Comparison of ENCODE assay signal across 33 cellular contexts in the genomic region with DNA sequence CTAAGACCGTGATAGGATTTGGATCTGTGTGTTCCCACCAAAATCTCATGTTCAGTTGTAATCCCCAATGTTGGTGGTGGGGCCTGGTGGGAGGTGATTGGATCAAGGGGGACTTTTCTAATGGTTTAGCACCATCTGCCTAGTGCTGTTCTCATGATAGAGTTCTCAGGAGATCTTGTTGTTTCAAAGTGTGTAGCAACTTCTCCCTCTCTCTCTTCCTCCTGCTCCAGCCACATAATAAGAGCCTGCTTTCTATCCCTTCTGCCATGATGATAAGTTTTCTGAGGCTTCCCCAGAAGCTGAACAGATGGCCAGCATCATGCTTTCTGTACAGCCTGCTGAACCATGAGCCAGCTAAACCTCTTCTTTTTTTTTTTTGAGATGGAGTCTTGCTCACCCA.
"Had no signal": no experiment of that assay in that cellular context is flagged by ENCODE, and none has a peak within 500 bp of the region (broad histone marks: within the 10 kb centered on the region; RNA-seq: fewer than 3 reads in every experiment).

No MANE protein-coding gene starts in this region.

- H3K9me3 Mint-ChIP-seq: activated naive CD4-positive, alpha-beta T cell treated with anti-CD3 and anti-CD28 coated beads, Interleukin-2, amount 50 U/mL, for 24 hours had no signal

- H3K4me3 Mint-ChIP-seq: activated CD4-positive, alpha-beta T cell treated with anti-CD3 and anti-CD28 coated beads, Interleukin-2, amount 10 ng/mL, durations not matched to agents 24 days and 14 days; activated CD8-positive, alpha-beta T cell treated with anti-CD3 and anti-CD28 coated beads for 36 hours; activated naive CD4-positive, alpha-beta T cell treated with anti-CD3 and anti-CD28 coated beads, Interleukin-2, amount 50 U/mL, for 24 hours; activated naive CD8-positive, alpha-beta T cell treated with anti-CD3 and anti-CD28 coated beads, Interleukin-2, amount 10 ng/mL, durations not matched to agents 7 days and 5 days; activated T-cell treated with anti-CD3 and anti-CD28 coated beads, Interleukin-2, amount 50 U/mL, for 72 hours; activated T-helper 17 cell treated with anti-CD3 and anti-CD28 coated beads, Interleukin-2, amount 50 U/mL, for 72 hours had no signal

- H3K27ac Mint-ChIP-seq: activated CD4-positive, alpha-beta T cell treated with anti-CD3 and anti-CD28 coated beads, Interleukin-2, amount 10 ng/mL, durations not matched to agents 24 days and 14 days; activated CD8-positive, alpha-beta T cell treated with anti-CD3 and anti-CD28 coated beads for 36 hours; activated naive CD4-positive, alpha-beta T cell treated with anti-CD3 and anti-CD28 coated beads, Interleukin-2, amount 50 U/mL, for 24 hours; activated naive CD8-positive, alpha-beta T cell treated with anti-CD3 and anti-CD28 coated beads, Interleukin-2, amount 10 ng/mL, durations not matched to agents 7 days and 5 days; activated T-cell treated with anti-CD3 and anti-CD28 coated beads, Interleukin-2, amount 50 U/mL, for 72 hours; activated T-helper 17 cell treated with anti-CD3 and anti-CD28 coated beads, Interleukin-2, amount 50 U/mL, for 72 hours had no signal

- H3K27me3 Mint-ChIP-seq: activated CD4-positive, alpha-beta T cell treated with anti-CD3 and anti-CD28 coated beads, Interleukin-2, amount 10 ng/mL, durations not matched to agents 24 days and 14 days; activated CD8-positive, alpha-beta T cell treated with anti-CD3 and anti-CD28 coated beads for 36 hours; activated naive CD4-positive, alpha-beta T cell treated with anti-CD3 and anti-CD28 coated beads, Interleukin-2, amount 50 U/mL, for 24 hours; activated naive CD8-positive, alpha-beta T cell treated with anti-CD3 and anti-CD28 coated beads, Interleukin-2, amount 10 ng/mL, durations not matched to agents 7 days and 5 days; activated T-helper 17 cell treated with anti-CD3 and anti-CD28 coated beads, Interleukin-2, amount 50 U/mL, for 72 hours had no signal

- H3K27me3 ChIP-seq: body of pancreas, breast epithelium, MG63, Peyer's patch, SJCRH30 had no signal

- H3K4me1 Mint-ChIP-seq: activated CD4-positive, alpha-beta T cell treated with anti-CD3 and anti-CD28 coated beads, Interleukin-2, amount 10 ng/mL, durations not matched to agents 24 days and 14 days; activated naive CD4-positive, alpha-beta T cell treated with anti-CD3 and anti-CD28 coated beads, Interleukin-2, amount 50 U/mL, for 24 hours; activated naive CD8-positive, alpha-beta T cell treated with anti-CD3 and anti-CD28 coated beads, Interleukin-2, amount 10 ng/mL, durations not matched to agents 7 days and 5 days; activated T-helper 17 cell treated with anti-CD3 and anti-CD28 coated beads, Interleukin-2, amount 50 U/mL, for 72 hours had no signal

- H3K4me3 ChIP-seq: body of pancreas, breast epithelium, MG63, Peyer's patch, SJCRH30, SK-N-MC had no signal

- H3K4me1 ChIP-seq: body of pancreas, breast epithelium, Peyer's patch, SJCRH30 had no signal

- H3K36me3 Mint-ChIP-seq: activated naive CD4-positive, alpha-beta T cell treated with anti-CD3 and anti-CD28 coated beads, Interleukin-2, amount 50 U/mL, for 24 hours; activated naive CD8-positive, alpha-beta T cell treated with anti-CD3 and anti-CD28 coated beads, Interleukin-2, amount 10 ng/mL, durations not matched to agents 7 days and 5 days had no signal

- ATAC-seq: activated CD8-positive, alpha-beta T cell treated with anti-CD3 and anti-CD28 coated beads for 36 hours; activated T-cell treated with anti-CD3 and anti-CD28 coated beads, Interleukin-2, amount 50 U/mL, for 72 hours; activated T-helper 17 cell treated with anti-CD3 and anti-CD28 coated beads, Interleukin-2, amount 50 U/mL, for 72 hours; body of pancreas; PC-3 had no signal

- H3K27ac ChIP-seq: body of pancreas, breast epithelium, Peyer's patch, SJCRH30, SK-N-MC had no signal

- DNase-seq: activated CD4-positive, alpha-beta T cell treated with anti-CD3 and anti-CD28 coated beads, Interleukin-2, amount 10 ng/mL, durations not matched to agents 24 days and 14 days; activated CD4-positive, alpha-beta T cell treated with anti-CD3 and anti-CD28 coated beads, Interleukin-2, amount 50 U/mL, for 4 hours; activated CD8-positive, alpha-beta T cell treated with anti-CD3 and anti-CD28 coated beads for 36 hours; activated gamma-delta T cell; activated naive CD4-positive, alpha-beta T cell treated with Interleukin-2 at 50 U/mL for 16 hours; activated naive CD8-positive, alpha-beta T cell treated with anti-CD3 and anti-CD28 coated beads, Interleukin-2, amount 10 ng/mL, durations not matched to agents 7 days and 5 days; activated T-cell treated with anti-CD3 and anti-CD28 coated beads, Interleukin-2, amount 50 U/mL, for 1 hour; activated T-cell treated with anti-CD3 and anti-CD28 coated beads, Interleukin-2, amount 50 U/mL, for 72 hours; body of pancreas; caudate nucleus; cerebellar nuclear complex; Kasumi-1; KG1; MG63; MV-4-11; NCI-H1092; NCI-H1436 treated with DMSO at 0.1 percent for 48 hours; NCI-H1694 treated with DMSO at 0.1 percent for 48 hours; NCI-H2029; NCI-H2227 treated with DMSO at 0.1 percent for 48 hours; NCI-H446; NCI-H510A treated with DMSO at 0.1 percent for 48 hours; NCI-H526 treated with DMSO at 0.1 percent for 48 hours; NCI-H774; PC-3; Peyer's patch; RPMI8226; SJCRH30; T1000 had no signal

- H3K36me3 ChIP-seq: breast epithelium, MG63, Peyer's patch, SJCRH30 had no signal
